Comparison of ENCODE assay signal across 16 cellular contexts in the genomic region with DNA sequence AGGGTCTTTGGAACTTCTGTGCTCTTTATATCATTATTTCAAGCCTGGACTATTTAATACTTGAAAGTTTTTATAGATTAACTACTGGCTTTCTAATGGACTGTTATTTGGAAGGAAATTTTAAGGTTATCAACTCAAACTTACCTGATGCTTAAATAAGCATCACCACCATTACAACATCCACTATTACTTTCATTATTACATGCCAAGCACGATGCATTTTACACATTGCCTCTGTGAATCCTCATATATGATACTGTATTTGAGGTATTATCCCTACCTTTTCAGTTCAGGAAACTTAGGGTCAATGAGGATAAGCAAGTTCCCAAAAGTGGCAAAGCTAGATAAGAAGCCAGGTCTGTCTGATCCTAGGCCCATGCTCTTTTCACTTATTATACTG. TPM values are rescaled to one million over a fixed set of nuclear protein-coding genes. Genes with fewer than 3 reads are reported as not detected.
"Had no signal": no experiment of that assay in that cellular context is flagged by ENCODE, and none has a peak within 500 bp of the region (broad histone marks: within the 10 kb centered on the region; RNA-seq: fewer than 3 reads in every experiment).

No MANE protein-coding gene starts in this region.

- H3K4me3 Mint-ChIP-seq: activated CD4-positive, alpha-beta T cell treated with anti-CD3 and anti-CD28 coated beads, Interleukin-2, amount 10 ng/mL, durations not matched to agents 24 days and 14 days; neural progenitor cell had no signal

- H3K9me3 Mint-ChIP-seq: activated CD4-positive, alpha-beta T cell treated with anti-CD3 and anti-CD28 coated beads, Interleukin-2, amount 10 ng/mL, durations not matched to agents 24 days and 14 days; neural progenitor cell; stimulated activated naive CD8-positive, alpha-beta T cell treated with anti-CD3 and anti-CD28 coated beads, Interleukin-15, amount 100 ng/mL, for 72 hours had no signal

- H3K36me3 Mint-ChIP-seq: neural progenitor cell had no signal

- H3K4me3 ChIP-seq: breast epithelium, dorsolateral prefrontal cortex, neural progenitor cell, ovary, thoracic aorta had no signal

- H3K36me3 ChIP-seq: breast epithelium, neural progenitor cell, ovary, thoracic aorta had no signal

- H3K27ac Mint-ChIP-seq: activated CD4-positive, alpha-beta T cell treated with anti-CD3 and anti-CD28 coated beads, Interleukin-2, amount 10 ng/mL, durations not matched to agents 24 days and 14 days; neural progenitor cell had no signal

- ATAC-seq: esophagus mucosa; stimulated activated naive CD8-positive, alpha-beta T cell treated with anti-CD3 and anti-CD28 coated beads, Interleukin-15, amount 100 ng/mL, for 72 hours had no signal

- H3K4me1 ChIP-seq: neural progenitor cell had no signal

- FAIRE-seq: endometrium had no signal

- H3K27me3 Mint-ChIP-seq: activated CD4-positive, alpha-beta T cell treated with anti-CD3 and anti-CD28 coated beads, Interleukin-2, amount 10 ng/mL, durations not matched to agents 24 days and 14 days; stimulated activated naive CD8-positive, alpha-beta T cell treated with anti-CD3 and anti-CD28 coated beads, Interleukin-15, amount 100 ng/mL, for 72 hours had no signal

- H3K4me1 Mint-ChIP-seq: neural progenitor cell had no signal

- H3K27me3 ChIP-seq: breast epithelium, dorsolateral prefrontal cortex, neural progenitor cell, ovary had no signal

- DNase-seq: activated CD4-positive, alpha-beta T cell treated with anti-CD3 and anti-CD28 coated beads, Interleukin-2, amount 10 ng/mL, durations not matched to agents 24 days and 14 days; activated effector memory CD4-positive, alpha-beta T cell treated with anti-CD3 and anti-CD28 coated beads, Interleukin-2, amount 50 U/mL, for 16 hours; activated T-cell treated with anti-CD3 and anti-CD28 coated beads, Interleukin-2, amount 50 U/mL, for 1 hour; aorta; dorsolateral prefrontal cortex; hippocampal formation; ovary; stimulated activated CD4-positive, alpha-beta T cell treated with anti-CD3 and anti-CD28 coated beads, Interleukin-4, amount 100 ng/mL, for 1 hour; stimulated activated naive CD8-positive, alpha-beta T cell treated with anti-CD3 and anti-CD28 coated beads, Interleukin-15, amount 100 ng/mL, for 72 hours; T1000 had no signal

- H3K27ac ChIP-seq: breast epithelium, dorsolateral prefrontal cortex, neural progenitor cell, ovary, thoracic aorta had no signal

- H3K9me3 ChIP-seq: breast epithelium, ovary, thoracic aorta had no signal

RNA-seq across cellular contexts. Expression of a gene that starts 32.8 kb away (rescaled TPM):
- total RNA-seq: glomerular endothelial cell, thoracic aorta had no signal
